Comparison of ENCODE assay signal across 29 cellular contexts in genomic region chr22:20389288-20389687, GRCh38.
"Had no signal": no experiment of that assay in that cellular context is flagged by ENCODE, and none has a peak within 500 bp of the region (broad histone marks: within the 10 kb centered on the region; RNA-seq: fewer than 3 reads in every experiment).

No MANE protein-coding gene starts in this region.

- H3K27me3 Mint-ChIP-seq: stimulated activated naive CD8-positive, alpha-beta T cell treated with anti-CD3 and anti-CD28 coated beads, Interleukin-15, amount 100 ng/mL, for 72 hours had no signal

- H3K27me3 ChIP-seq: uterus had no signal

- H3K4me1 ChIP-seq: foreskin keratinocyte, neural progenitor cell, parathyroid adenoma, uterus had no signal

- H3K4me3 ChIP-seq: gastroesophageal sphincter, heart left ventricle, hepatocyte, left lung, neural progenitor cell, smooth muscle cell, suprapubic skin, transverse colon, uterus had no signal

- H3K36me3 Mint-ChIP-seq: naive thymus-derived CD4-positive, alpha-beta T cell; neural progenitor cell had no signal

- H3K27ac ChIP-seq: epithelial cell of prostate, foreskin keratinocyte, gastroesophageal sphincter, heart left ventricle, hepatocyte, left lung, neural progenitor cell, parathyroid adenoma, suprapubic skin, transverse colon, uterus had no signal

- H3K79me2 ChIP-seq: parathyroid adenoma had no signal

- H3K4me3 Mint-ChIP-seq: naive thymus-derived CD4-positive, alpha-beta T cell; nephron; neural progenitor cell; stimulated activated naive CD8-positive, alpha-beta T cell treated with anti-CD3 and anti-CD28 coated beads, Interleukin-15, amount 100 ng/mL, for 72 hours had no signal

- H3K27ac Mint-ChIP-seq: nephron; neural progenitor cell; progenitor cell of endocrine pancreas; stimulated activated naive CD8-positive, alpha-beta T cell treated with anti-CD3 and anti-CD28 coated beads, Interleukin-15, amount 100 ng/mL, for 72 hours had no signal

- ATAC-seq: esophagus mucosa; foreskin keratinocyte; gastroesophageal sphincter; heart left ventricle; left cardiac atrium; left lung; naive thymus-derived CD4-positive, alpha-beta T cell; sciatic nerve; stimulated activated naive CD8-positive, alpha-beta T cell treated with anti-CD3 and anti-CD28 coated beads, Interleukin-15, amount 100 ng/mL, for 72 hours had no signal

- DNase-seq: cortex of kidney; effector CD4-positive, alpha-beta T cell; foreskin keratinocyte; heart left ventricle; kidney; left cardiac atrium; left lung; mesenchymal stem cell; midbrain; naive thymus-derived CD4-positive, alpha-beta T cell; stimulated activated CD4-positive, alpha-beta T cell treated with anti-CD3 and anti-CD28 coated beads, Interleukin-12 subunit alpha, Interleukin-12 subunit beta, amount 100 ng/mL, for 4 hours; stimulated activated CD4-positive, alpha-beta T cell treated with anti-CD3 and anti-CD28 coated beads, Interleukin-1b, Interleukin-23, amount 100 ng/mL, for 48 hours; stimulated activated CD4-positive, alpha-beta T cell treated with anti-CD3 and anti-CD28 coated beads, Interleukin-4, amount 100 ng/mL, for 1 hour; stimulated activated CD8-positive, alpha-beta memory T cell treated with anti-CD3 and anti-CD28 coated beads, Interleukin-4, amount 100 ng/mL, for 48 hours; stimulated activated naive CD4-positive, alpha-beta T cell; stimulated activated naive CD8-positive, alpha-beta T cell treated with anti-CD3 and anti-CD28 coated beads, Interleukin-15, amount 100 ng/mL, for 72 hours; transverse colon; uterus had no signal

- H2AFZ ChIP-seq: hepatocyte, neural progenitor cell, parathyroid adenoma had no signal

- H3K36me3 ChIP-seq: gastroesophageal sphincter, heart left ventricle, left lung, neural progenitor cell, suprapubic skin, transverse colon, uterus had no signal

- H3K9me3 ChIP-seq: gastroesophageal sphincter, heart left ventricle, left lung, suprapubic skin, transverse colon, uterus had no signal

- H3K9me3 Mint-ChIP-seq: nephron; neural progenitor cell; stimulated activated naive CD8-positive, alpha-beta T cell treated with anti-CD3 and anti-CD28 coated beads, Interleukin-15, amount 100 ng/mL, for 72 hours had no signal

- H3K4me2 ChIP-seq: hepatocyte, neural progenitor cell, smooth muscle cell had no signal

- H3K9ac ChIP-seq: neural progenitor cell, parathyroid adenoma had no signal
